In the genomic region with DNA sequence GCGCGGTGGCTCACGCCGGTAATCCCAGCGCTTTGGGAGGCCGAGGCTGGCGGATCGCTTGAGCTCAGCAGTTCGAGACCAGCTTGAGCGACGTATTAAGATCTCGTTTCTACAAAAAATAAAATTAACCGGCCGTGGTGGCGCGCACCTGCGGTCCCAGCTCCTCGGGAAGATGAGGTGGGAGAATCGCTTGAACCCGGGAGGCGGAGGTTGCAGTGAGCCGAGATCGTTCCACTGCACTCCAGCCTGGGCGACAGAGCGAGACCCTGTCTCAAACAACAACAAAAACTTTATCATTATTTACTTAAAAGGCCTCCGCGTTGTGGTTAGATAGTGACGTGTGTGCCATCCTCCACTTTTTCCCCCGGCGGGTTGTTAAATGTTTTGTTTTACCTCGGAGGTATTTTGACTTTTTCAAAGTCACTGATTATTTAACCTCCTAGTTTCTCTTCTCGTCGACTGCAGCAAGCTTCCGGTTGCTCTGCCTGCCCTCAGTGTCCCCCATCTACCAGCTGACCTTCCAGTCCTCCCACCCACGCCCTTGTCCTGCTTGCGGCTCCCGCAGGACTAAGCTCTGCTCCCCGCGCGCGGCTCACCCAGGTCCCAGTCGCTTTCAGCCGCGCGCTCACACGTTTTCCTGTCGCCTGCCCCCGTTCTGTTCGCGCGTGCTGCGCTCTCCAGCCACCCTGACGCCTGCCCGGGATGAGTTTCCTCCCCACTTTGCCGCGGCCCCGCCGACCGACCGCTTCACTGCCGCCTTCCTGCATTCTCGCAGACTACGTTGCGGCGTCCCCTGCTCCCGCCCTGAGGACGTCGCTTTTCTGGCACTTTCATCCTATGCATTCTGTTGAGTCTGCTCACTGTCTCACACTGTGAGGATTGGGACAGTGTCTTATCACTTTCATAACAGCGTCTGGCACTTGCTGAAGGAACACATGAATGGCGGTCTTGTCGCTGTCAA, we compare ENCODE assay signal across 1 cellular context.
TF ChIP-seq lines count a peak whose summit lies in the region.

No MANE protein-coding gene starts in this region.

TF ChIP-seq in HCT116, 20 proteins besides CTCF, POLR2A, EP300 and RAD21 (continued from another document):
- TF ChIP-seq SIN3A (IDR thresholded peaks at IDR 0.05; ENCODE audit: low read depth) (peak; percentile 75; the same call in 1 of the 2 replicates), CEBPB (IDR thresholded peaks at IDR 0.05; ENCODE audit: low read depth) (no peak), ZNF274 (IDR thresholded peaks at IDR 0.05; ENCODE audit: low read depth, low read length) (no peak), SRF (IDR thresholded peaks at IDR 0.05; ENCODE audit: low read depth) (no peak), SP1 (IDR thresholded peaks at IDR 0.05; ENCODE audit: low read depth) (peak; percentile 21; the same call in 1 of the 2 replicates)
